Comparison of ENCODE assay signal across 25 cellular contexts in the genomic region with DNA sequence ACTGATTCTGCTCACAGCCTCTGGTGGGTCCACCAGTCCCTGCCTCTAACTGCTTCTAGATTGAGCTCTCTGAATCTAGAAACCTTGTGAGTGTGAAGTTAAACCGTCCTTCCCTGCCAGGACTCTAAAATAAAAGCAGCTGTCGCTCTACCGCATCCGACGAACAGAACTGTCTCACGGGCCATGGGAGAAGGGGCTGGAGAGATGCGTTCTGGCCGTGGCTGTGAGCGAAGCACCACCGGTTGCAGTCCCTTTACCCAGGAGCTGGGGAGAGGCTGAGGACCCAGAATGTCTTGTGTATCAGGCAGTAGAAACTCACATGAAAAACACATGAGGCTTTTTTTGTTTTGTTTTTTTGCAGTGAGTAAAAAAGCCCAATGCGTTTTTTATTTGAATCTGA.
DNase-seq lines count a peak whose midpoint lies in the region; ATAC-seq and TF ChIP-seq lines count a peak whose summit lies in the region.
"Had no signal": no experiment of that assay in that cellular context is flagged by ENCODE, and none has a peak within 500 bp of the region (broad histone marks: within the 10 kb centered on the region; RNA-seq: fewer than 3 reads in every experiment).

No MANE protein-coding gene starts in this region.

- peak overlapping the region; percentile 75 for H3K27ac Mint-ChIP-seq in nephron progenitor cell
- no peak overlapping the region for H3K27ac Mint-ChIP-seq in activated T-helper 1 cell treated with anti-CD3 and anti-CD28 coated beads, Interleukin-12 subunit alpha, Interleukin-12 subunit beta, Interleukin-2, Interleukin-4 antibody, amounts not matched to agents 30 ng/mL and 10 ng/mL and 1 ng/mL, durations not matched to agents 14 hours and 24 hours and 36 hours
- H3K27ac Mint-ChIP-seq in activated naive CD8-positive, alpha-beta T cell treated with anti-CD3 and anti-CD28 coated beads for 36 hours, result no peak overlapping the region
- H3K27ac Mint-ChIP-seq: CD4-positive, alpha-beta memory T cell; CD4-positive, CD25-positive, alpha-beta regulatory T cell; CD8-positive, alpha-beta memory T cell had no signal

- H3K4me2 ChIP-seq in parathyroid adenoma (ENCODE audit: low read length), result no peak overlapping the region
- H3K4me2 ChIP-seq: BLaER1 had no signal

- H3K4me3 Mint-ChIP-seq in nephron progenitor cell, result no peak overlapping the region
- no peak overlapping the region for H3K4me3 Mint-ChIP-seq in activated T-helper 1 cell treated with anti-CD3 and anti-CD28 coated beads, Interleukin-12 subunit alpha, Interleukin-12 subunit beta, Interleukin-2, Interleukin-4 antibody, amounts not matched to agents 30 ng/mL and 10 ng/mL and 1 ng/mL, durations not matched to agents 14 hours and 24 hours and 36 hours
- no peak overlapping the region for H3K4me3 Mint-ChIP-seq in activated naive CD8-positive, alpha-beta T cell treated with anti-CD3 and anti-CD28 coated beads for 36 hours
- H3K4me3 Mint-ChIP-seq: CD14-positive monocyte; CD4-positive, alpha-beta memory T cell; CD4-positive, CD25-positive, alpha-beta regulatory T cell; CD8-positive, alpha-beta memory T cell had no signal

- DNase-seq in nephron progenitor cell, result no peak
- no peak for DNase-seq in left lobe of liver (ENCODE audit: low spot score)
- no peak for DNase-seq in activated T-helper 1 cell treated with anti-CD3 and anti-CD28 coated beads, Interleukin-12 subunit alpha, Interleukin-12 subunit beta, Interleukin-2, Interleukin-4 antibody, amounts not matched to agents 30 ng/mL and 10 ng/mL and 1 ng/mL, durations not matched to agents 14 hours and 24 hours and 36 hours (ENCODE audit: low spot score)
- DNase-seq in HuH-7 (ENCODE audit: low spot score), result no peak
- DNase-seq in activated naive CD8-positive, alpha-beta T cell treated with anti-CD3 and anti-CD28 coated beads for 36 hours, result no peak
- DNase-seq: 8988T; ACHN; BE2C; C1 segment of cervical spinal cord; CD4-positive, alpha-beta memory T cell; CD4-positive, CD25-positive, alpha-beta regulatory T cell; CD8-positive, alpha-beta memory T cell; COR-L47; DMS 273 treated with DMSO at 0.1 percent for 48 hours; DMS153; DMS53; DMS79; DND-41; EL; GDM1 had no signal

- intact Hi-C loops in activated T-helper 1 cell treated with anti-CD3 and anti-CD28 coated beads, Interleukin-12 subunit alpha, Interleukin-12 subunit beta, Interleukin-2, Interleukin-4 antibody, amounts not matched to agents 30 ng/mL and 10 ng/mL and 1 ng/mL, durations not matched to agents 14 hours and 24 hours and 36 hours (cut with micrococcal nuclease), result no loop called here

- no peak for TF ChIP-seq CTCF in nephron progenitor cell (IDR thresholded peaks at IDR 0.05)
- no peak for TF ChIP-seq CTCF in parathyroid adenoma (IDR thresholded peaks at IDR 0.05)

- no peaks in the 10 kb centered on the region for H3K36me3 Mint-ChIP-seq in nephron progenitor cell (ENCODE audit: low read depth)
- H3K36me3 Mint-ChIP-seq in activated T-helper 1 cell treated with anti-CD3 and anti-CD28 coated beads, Interleukin-12 subunit alpha, Interleukin-12 subunit beta, Interleukin-2, Interleukin-4 antibody, amounts not matched to agents 30 ng/mL and 10 ng/mL and 1 ng/mL, durations not matched to agents 14 hours and 24 hours and 36 hours (ENCODE audit: low read depth), result no peaks in the 10 kb centered on the region
- no peaks in the 10 kb centered on the region for H3K36me3 Mint-ChIP-seq in activated naive CD8-positive, alpha-beta T cell treated with anti-CD3 and anti-CD28 coated beads for 36 hours
- H3K36me3 Mint-ChIP-seq: CD14-positive monocyte; CD4-positive, alpha-beta memory T cell; CD4-positive, CD25-positive, alpha-beta regulatory T cell; CD8-positive, alpha-beta memory T cell had no signal

- peaks cover 4% of the 10 kb centered on the region for H3K9me3 Mint-ChIP-seq in nephron progenitor cell
- no peaks in the 10 kb centered on the region for H3K9me3 Mint-ChIP-seq in activated T-helper 1 cell treated with anti-CD3 and anti-CD28 coated beads, Interleukin-12 subunit alpha, Interleukin-12 subunit beta, Interleukin-2, Interleukin-4 antibody, amounts not matched to agents 30 ng/mL and 10 ng/mL and 1 ng/mL, durations not matched to agents 14 hours and 24 hours and 36 hours
- H3K9me3 Mint-ChIP-seq in activated naive CD8-positive, alpha-beta T cell treated with anti-CD3 and anti-CD28 coated beads for 36 hours, result no peaks in the 10 kb centered on the region
- H3K9me3 Mint-ChIP-seq: CD4-positive, CD25-positive, alpha-beta regulatory T cell had no signal

- no peaks in the 10 kb centered on the region for H3K27me3 ChIP-seq in parathyroid adenoma (ENCODE audit: control insufficient read depth, insufficient read depth, low read length)
- H3K27me3 ChIP-seq: BE2C, BLaER1 had no signal

- H3K36me3 ChIP-seq in parathyroid adenoma (ENCODE audit: control insufficient read depth, insufficient read depth, low read length), result no peaks in the 10 kb centered on the region
- H3K36me3 ChIP-seq: BLaER1 had no signal

- H3K27me3 Mint-ChIP-seq in nephron progenitor cell (ENCODE audit: low read depth, poor library complexity), result peaks cover 11% of the 10 kb centered on the region
- no peaks in the 10 kb centered on the region for H3K27me3 Mint-ChIP-seq in activated T-helper 1 cell treated with anti-CD3 and anti-CD28 coated beads, Interleukin-12 subunit alpha, Interleukin-12 subunit beta, Interleukin-2, Interleukin-4 antibody, amounts not matched to agents 30 ng/mL and 10 ng/mL and 1 ng/mL, durations not matched to agents 14 hours and 24 hours and 36 hours (ENCODE audit: insufficient read depth)
- H3K27me3 Mint-ChIP-seq in activated naive CD8-positive, alpha-beta T cell treated with anti-CD3 and anti-CD28 coated beads for 36 hours, result peaks cover 3% of the 10 kb centered on the region
- H3K27me3 Mint-ChIP-seq: CD4-positive, CD25-positive, alpha-beta regulatory T cell had no signal

- peaks cover 27% of the 10 kb centered on the region for H3K4me1 ChIP-seq in parathyroid adenoma
- H3K4me1 ChIP-seq: BLaER1 had no signal

- H3K4me3 ChIP-seq in parathyroid adenoma (ENCODE audit: low read depth, low read length), result no peak overlapping the region
- H3K4me3 ChIP-seq: BLaER1, GM12878 had no signal

- no peak for ATAC-seq in left lobe of liver
- ATAC-seq: GM12878 had no signal

- H3K79me2 ChIP-seq in parathyroid adenoma, result no peaks in the 10 kb centered on the region

- H3K27ac ChIP-seq in cingulate gyrus (ENCODE audit: low read depth, low read length), result peak overlapping the region; percentile 47
- peak overlapping the region; percentile 77 for H3K27ac ChIP-seq in parathyroid adenoma
- H3K27ac ChIP-seq: BLaER1 had no signal

- H3K9me3 ChIP-seq in parathyroid adenoma (ENCODE audit: control insufficient read depth, low read length), result no peaks in the 10 kb centered on the region
- H3K9me3 ChIP-seq: BLaER1 had no signal

- no peak overlapping the region for H2AFZ ChIP-seq in parathyroid adenoma

- no peak overlapping the region for H3K9ac ChIP-seq in parathyroid adenoma
- H3K9ac ChIP-seq: BLaER1 had no signal

- peaks cover 23% of the 10 kb centered on the region for H3K4me1 Mint-ChIP-seq in nephron progenitor cell
- H3K4me1 Mint-ChIP-seq in activated T-helper 1 cell treated with anti-CD3 and anti-CD28 coated beads, Interleukin-12 subunit alpha, Interleukin-12 subunit beta, Interleukin-2, Interleukin-4 antibody, amounts not matched to agents 30 ng/mL and 10 ng/mL and 1 ng/mL, durations not matched to agents 14 hours and 24 hours and 36 hours (ENCODE audit: low read depth), result no peaks in the 10 kb centered on the region
- H3K4me1 Mint-ChIP-seq in activated naive CD8-positive, alpha-beta T cell treated with anti-CD3 and anti-CD28 coated beads for 36 hours, result no peaks in the 10 kb centered on the region
- H3K4me1 Mint-ChIP-seq: CD14-positive monocyte; CD4-positive, alpha-beta memory T cell; CD4-positive, CD25-positive, alpha-beta regulatory T cell; CD8-positive, alpha-beta memory T cell had no signal
